Comparison of ENCODE assay signal across 8 cellular contexts in the genomic region with DNA sequence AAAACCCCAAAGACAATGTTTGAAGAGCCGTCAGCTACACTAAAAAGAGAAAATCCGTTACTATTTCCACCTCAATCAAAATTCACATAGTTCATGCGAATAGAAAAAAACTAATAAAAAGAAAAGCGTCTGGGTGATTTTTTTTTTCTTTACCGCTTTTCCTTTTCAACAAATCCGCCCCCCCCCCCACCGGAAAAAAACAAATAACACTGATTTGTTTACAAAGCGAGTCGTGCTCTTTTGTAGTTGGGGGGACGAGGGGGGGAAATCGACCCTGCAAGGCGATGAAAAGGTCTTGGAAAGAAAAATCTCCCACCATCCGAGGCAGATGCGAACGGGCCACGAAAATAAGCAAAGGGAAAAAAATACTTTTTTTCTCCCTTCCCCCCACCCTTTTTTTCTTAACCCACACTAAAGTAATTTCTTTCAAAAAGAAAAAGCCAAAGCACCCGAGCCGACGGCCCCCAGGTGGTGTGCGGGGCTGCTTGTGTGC. TPM values are rescaled to one million over a fixed set of nuclear protein-coding genes. Genes with fewer than 3 reads are reported as not detected.
DNase-seq lines count a peak whose midpoint lies in the region; ATAC-seq, FAIRE-seq and TF ChIP-seq lines count a peak whose summit lies in the region.

No MANE protein-coding gene starts in this region.

- no peaks in the 10 kb centered on the region for H3K36me3 ChIP-seq in HUES6 (ENCODE audit: control insufficient read depth, insufficient read depth, low read length)

- peaks cover 63% of the 10 kb centered on the region for H3K27me3 Mint-ChIP-seq in activated CD8-positive, alpha-beta T cell treated with anti-CD3 and anti-CD28 coated beads for 36 hours

- peaks cover 3% of the 10 kb centered on the region for H3K36me3 Mint-ChIP-seq in activated CD8-positive, alpha-beta T cell treated with anti-CD3 and anti-CD28 coated beads for 36 hours (ENCODE audit: low read depth)
- H3K36me3 Mint-ChIP-seq in stimulated activated effector memory CD8-positive, alpha-beta T cell treated with anti-CD3 and anti-CD28 coated beads, Interleukin-12 subunit alpha, Interleukin-12 subunit beta, amount 100 ng/mL, for 72 hours: no peaks in the 10 kb centered on the region

- no peak for TF ChIP-seq CTCF in activated CD8-positive, alpha-beta T cell treated with anti-CD3 and anti-CD28 coated beads for 36 hours (IDR thresholded peaks at IDR 0.05)

- H3K4me3 ChIP-seq in HUES6 (ENCODE audit: low read depth, low read length) (peak overlapping the region; percentile 81), iPS-11a (ENCODE audit: low read depth, low read length) (peak overlapping the region; percentile 67)

- CTCF ChIA-PET in activated CD8-positive, alpha-beta T cell treated with anti-CD3 and anti-CD28 coated beads for 36 hours (lab: Charles Lee): interaction anchor here (0.7 kb wide), 1 partner anchor 993 kb away, joined by 3 read pairs; no protein-coding TSS in a partner anchor

- ATAC-seq in activated CD8-positive, alpha-beta T cell treated with anti-CD3 and anti-CD28 coated beads for 36 hours: no peak
- ATAC-seq in stimulated activated effector memory CD8-positive, alpha-beta T cell treated with anti-CD3 and anti-CD28 coated beads, Interleukin-12 subunit alpha, Interleukin-12 subunit beta, amount 100 ng/mL, for 72 hours: no peak

- intact Hi-C loops in activated CD8-positive, alpha-beta T cell treated with anti-CD3 and anti-CD28 coated beads for 36 hours (cut with micrococcal nuclease): no loop called here

- POLR2A ChIA-PET in activated CD8-positive, alpha-beta T cell treated with anti-CD3 and anti-CD28 coated beads for 36 hours (lab: Charles Lee): interaction anchor here (0.6 kb wide), 1 partner anchor 576 kb away, joined by 3 read pairs; no protein-coding TSS in a partner anchor

- H3K9me3 ChIP-seq in HUES6 (ENCODE audit: control insufficient read depth, insufficient read depth, low read depth, low read length): no peaks in the 10 kb centered on the region

- peak overlapping the region; percentile 60 for H3K4me3 Mint-ChIP-seq in activated CD8-positive, alpha-beta T cell treated with anti-CD3 and anti-CD28 coated beads for 36 hours
- peak overlapping the region; percentile 79 for H3K4me3 Mint-ChIP-seq in stimulated activated effector memory CD8-positive, alpha-beta T cell treated with anti-CD3 and anti-CD28 coated beads, Interleukin-12 subunit alpha, Interleukin-12 subunit beta, amount 100 ng/mL, for 72 hours

- no peak overlapping the region for H3K27ac Mint-ChIP-seq in activated CD8-positive, alpha-beta T cell treated with anti-CD3 and anti-CD28 coated beads for 36 hours
- H3K27ac Mint-ChIP-seq in stimulated activated effector memory CD8-positive, alpha-beta T cell treated with anti-CD3 and anti-CD28 coated beads, Interleukin-12 subunit alpha, Interleukin-12 subunit beta, amount 100 ng/mL, for 72 hours: no peak overlapping the region

- H3K4me1 ChIP-seq in HUES6 (ENCODE audit: control insufficient read depth, insufficient read depth, low read length): peaks cover 7% of the 10 kb centered on the region

- no peak for FAIRE-seq in urothelium cell line (lab: Jason Lieb, UNC)

- peak overlapping the region; percentile 43 for H3K9ac ChIP-seq in HUES6 (ENCODE audit: low read length)

- H3K27me3 ChIP-seq in HUES6 (ENCODE audit: control insufficient read depth, insufficient read depth, low read length): peaks cover 80% of the 10 kb centered on the region

- no peak for DNase-seq in activated CD8-positive, alpha-beta T cell treated with anti-CD3 and anti-CD28 coated beads for 36 hours
- no peak for DNase-seq in stimulated activated effector memory CD8-positive, alpha-beta T cell treated with anti-CD3 and anti-CD28 coated beads, Interleukin-12 subunit alpha, Interleukin-12 subunit beta, amount 100 ng/mL, for 72 hours (ENCODE audit: low spot score in 2 of 2)
- DNase-seq in ecto neural progenitor cell (ENCODE audit: low spot score) (no peak), ACHN (no peak), NCI-H82 treated with DMSO at 0.1 percent for 48 hours (lab: John Stamatoyannopoulos, UW; ENCODE audit: unreplicated experiment) (no peak), urothelium cell line (ENCODE audit: low spot score) (no peak)

- in situ Hi-C loops in ACHN (cut with HindIII; ENCODE audit: low pct_ligation_motif_present, low pct_unique_long_range_greater_than_20kb, low sequenced_read_pairs): no loop called here

- H3K4me1 Mint-ChIP-seq in activated CD8-positive, alpha-beta T cell treated with anti-CD3 and anti-CD28 coated beads for 36 hours (ENCODE audit: low read depth): peaks cover 9% of the 10 kb centered on the region
- peaks cover 12% of the 10 kb centered on the region for H3K4me1 Mint-ChIP-seq in stimulated activated effector memory CD8-positive, alpha-beta T cell treated with anti-CD3 and anti-CD28 coated beads, Interleukin-12 subunit alpha, Interleukin-12 subunit beta, amount 100 ng/mL, for 72 hours

- no peak overlapping the region; the same call in 1 of the 2 replicates for H3K27ac ChIP-seq in HUES6 (ENCODE audit: low read depth, low read length)

- peaks cover 1% of the 10 kb centered on the region for H3K9me3 Mint-ChIP-seq in activated CD8-positive, alpha-beta T cell treated with anti-CD3 and anti-CD28 coated beads for 36 hours
- H3K9me3 Mint-ChIP-seq in stimulated activated effector memory CD8-positive, alpha-beta T cell treated with anti-CD3 and anti-CD28 coated beads, Interleukin-12 subunit alpha, Interleukin-12 subunit beta, amount 100 ng/mL, for 72 hours: no peaks in the 10 kb centered on the region

RNA-seq across cellular contexts. Expression of gene ZNF521, which starts 0.6 kb away (rescaled TPM):
- not detected for total RNA-seq in activated CD8-positive, alpha-beta T cell treated with anti-CD3 and anti-CD28 coated beads for 36 hours
